9 cellular contexts compared by ENCODE assay signal in genomic region chr22:50307891-50308596, GRCh38. TPM values are rescaled to one million over a fixed set of nuclear protein-coding genes. Genes with fewer than 3 reads are reported as not detected.
DNase-seq lines count a peak whose midpoint lies in the region; TF ChIP-seq lines count a peak whose summit lies in the region.
"Had no signal": no experiment of that assay in that cellular context is flagged by ENCODE, and none has a peak within 500 bp of the region (broad histone marks: within the 10 kb centered on the region; RNA-seq: fewer than 3 reads in every experiment).

No MANE protein-coding gene starts in this region.

- peak overlapping the region; percentile 82 for H3K27ac ChIP-seq in caudate nucleus (ENCODE audit: low read depth, low read length)
- peak overlapping the region; percentile 54 for H3K27ac ChIP-seq in muscle layer of colon (ENCODE audit: low read depth, low read length)
- peak overlapping the region; percentile 92 to 95 for H3K27ac ChIP-seq in tibial artery

- H3K4me1 ChIP-seq in muscle layer of colon (ENCODE audit: insufficient read depth, low read length): peaks cover 37% of the 10 kb centered on the region
- peaks cover 19 to 51% (median 49%) of the 10 kb centered on the region in 4 donors for H3K4me1 ChIP-seq in tibial artery

- intact Hi-C loops in tibial artery (cut with DNase I; ENCODE audit: low total_unique reads): loop anchor here (2.0 to 10.0 kb wide), 2 partner anchors 15 to 343 kb away; partner anchors contain the start of gene PIM3
- intact Hi-C loops in posterior cingulate gyrus (cut with DNase I): loop anchor here (2.0 kb wide), 1 partner anchor 19 kb away; the partner anchor contains the start of gene DENND6B

- H3K4me3 ChIP-seq in muscle layer of colon (ENCODE audit: low read depth in 1 of 2, low read length in 2 of 2) (no peak overlapping the region), tibial artery (peak overlapping the region; percentile 4 to 9)

- no peaks in the 10 kb centered on the region for H3K36me3 ChIP-seq in muscle layer of colon (ENCODE audit: insufficient read depth, low read length)
- peaks cover 0 to 5% (median 0%) of the 10 kb centered on the region in 3 donors for H3K36me3 ChIP-seq in tibial artery

- DNase-seq in SIG-M5 treated with dmso at 0.1 percent for 504 hours (lab: John Stamatoyannopoulos, UW; ENCODE audit: unreplicated experiment): peak; percentile 10
- DNase-seq in SIG-M5 (lab: John Stamatoyannopoulos, UW): no peak
- peak in 4 of 61 donors; percentile 24 to 59 (median 46) for DNase-seq in caudate nucleus (lab: John Stamatoyannopoulos, UW)
- peak in 1 of 2 donors; percentile 77 for DNase-seq in tibial artery
- no peak for DNase-seq in GM19240 (ENCODE audit: insufficient read length, low spot score)
- DNase-seq in posterior cingulate gyrus: no peak
- no peak for DNase-seq in HT-29 (ENCODE audit: low spot score)
- DNase-seq: activated CD4-positive, CD25-positive, alpha-beta regulatory T cell had no signal

- no peak overlapping the region for H3K9ac ChIP-seq in muscle layer of colon (ENCODE audit: low read length)

- no peaks in the 10 kb centered on the region for H3K27me3 ChIP-seq in muscle layer of colon (ENCODE audit: control insufficient read depth in 1 of 2, insufficient read depth in 2 of 2, low read length in 2 of 2)
- no peaks in the 10 kb centered on the region for H3K27me3 ChIP-seq in tibial artery

- no peak for TF ChIP-seq CTCF in tibial artery (IDR thresholded peaks at IDR 0.05)

- H3K9me3 ChIP-seq in muscle layer of colon (ENCODE audit: low read length) (no peaks in the 10 kb centered on the region), tibial artery (no peaks in the 10 kb centered on the region)

RNA-seq across cellular contexts. Expression of gene PLXNB2, which starts 0.6 kb away (rescaled TPM):
- total RNA-seq in HT-29 (2014; rRNA removed; shearing (Covaris generic)): 247 and 252 TPM in 2 replicates

RNA-seq across cellular contexts. Expression of gene DENND6B, which starts 18.8 kb away (rescaled TPM):
- total RNA-seq in HT-29 (2014; rRNA removed; shearing (Covaris generic)): 4.5 and 5.2 TPM in 2 replicates

RNA-seq across cellular contexts. Expression of gene PPP6R2, which starts 35.1 kb away (rescaled TPM):
- 54.1 and 56.7 TPM in 2 replicates for total RNA-seq in HT-29 (2014; rRNA removed; shearing (Covaris generic))

RNA-seq across cellular contexts. Expression of gene MAPK11, which starts 37.9 kb away (rescaled TPM):
- total RNA-seq in HT-29 (2014; rRNA removed; shearing (Covaris generic)): 1.6 and 2.2 TPM in 2 replicates

RNA-seq across cellular contexts. Expression of gene MAPK12, which starts 46.6 kb away (rescaled TPM):
- total RNA-seq in HT-29 (2014; rRNA removed; shearing (Covaris generic)): 6.6 and 6.7 TPM in 2 replicates

Comparison
In these comparisons a context has a peak if more than half of its experiments do, and no peak if none do; other contexts are left out.
1. H3K4me3 ChIP-seq: peak in tibial artery (2 of 2); none in muscle layer of colon (0 of 2).
2. Peak in every context shown above with its lines, with median percentiles within 50 percentile points of each other: H3K27ac ChIP-seq.